Comparison of ENCODE assay signal across 9 cellular contexts in the genomic region with DNA sequence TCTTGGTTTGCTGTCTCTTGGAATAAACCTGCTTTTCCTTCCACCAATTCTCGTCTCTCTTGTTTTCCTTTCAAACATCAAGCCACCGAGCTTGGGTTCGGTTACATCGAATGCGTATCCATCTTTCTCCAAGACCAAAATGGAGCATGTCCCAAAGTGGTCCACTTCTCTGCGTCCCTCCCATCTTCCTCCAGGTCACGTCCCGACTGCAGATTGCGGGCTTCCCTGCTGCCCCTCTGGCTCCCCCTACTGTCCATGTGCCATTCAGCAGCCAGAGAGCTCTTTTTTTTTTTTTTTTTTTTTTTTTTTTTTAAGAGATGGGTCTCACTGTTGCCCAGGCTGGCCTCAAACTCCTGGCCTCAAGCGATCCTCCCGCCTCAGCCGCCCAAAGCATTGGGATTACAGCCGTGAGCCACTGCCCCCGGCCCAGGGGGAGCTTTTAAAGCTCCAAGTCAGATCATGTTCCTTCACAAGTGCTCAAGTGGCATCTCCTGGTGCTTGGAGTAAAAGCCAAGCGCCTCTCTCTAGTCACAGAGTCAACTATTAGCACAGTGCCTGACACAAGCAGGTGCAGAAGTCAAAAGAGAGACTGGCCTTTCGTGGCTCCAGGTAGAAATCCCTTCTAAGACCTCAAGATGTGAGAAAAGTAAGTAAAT. TPM values are rescaled to one million over a fixed set of nuclear protein-coding genes. Genes with fewer than 3 reads are reported as not detected.
DNase-seq lines count a peak whose midpoint lies in the region; ATAC-seq and TF ChIP-seq lines count a peak whose summit lies in the region.
"Had no signal": no experiment of that assay in that cellular context is flagged by ENCODE, and none has a peak within 500 bp of the region (broad histone marks: within the 10 kb centered on the region; RNA-seq: fewer than 3 reads in every experiment).

No MANE protein-coding gene starts in this region.

- H3K9me3 Mint-ChIP-seq in activated B cell treated with CpG ODN at 0.5 μM for 24 hours, result peaks cover 2% of the 10 kb centered on the region

- H3K27me3 ChIP-seq in left lung, result peaks cover 0 to 57% of the 10 kb centered on the region in 2 donors

- no peaks in the 10 kb centered on the region for H3K36me3 Mint-ChIP-seq in activated B cell treated with CpG ODN at 0.5 μM for 24 hours (ENCODE audit: low read depth)

- no peak overlapping the region for H3K27ac ChIP-seq in left lung

- no peaks in the 10 kb centered on the region for H3K4me1 Mint-ChIP-seq in activated B cell treated with CpG ODN at 0.5 μM for 24 hours

- CTCF ChIA-PET in activated B cell treated with CpG ODN at 0.5 μM for 24 hours (lab: Charles Lee), result interaction anchor here (0.6 to 1.8 kb wide), 3 partner anchors 10 to 69 kb away, joined by 3 to 5 read pairs (median 3); no protein-coding TSS in a partner anchor

- DNase-seq in NCI-H524 (lab: John Stamatoyannopoulos, UW) (peak; percentile 38 to 53), NCI-H524 treated with DMSO at 0.1 percent for 48 hours (lab: John Stamatoyannopoulos, UW) (no peak), NCI-H1417 treated with DMSO at 0.1 percent for 48 hours (lab: John Stamatoyannopoulos, UW) (peak; percentile 0), activated B cell treated with CpG ODN at 0.5 μM for 24 hours (peak; percentile 24), cardiac fibroblast (ENCODE audit: low read depth in 2 of 2) (peak; percentile 77 to 80), left lung (peak in 1 of 2 donors; percentile 59), GF-D8 (lab: John Stamatoyannopoulos, UW) (no peak)
- DNase-seq in stimulated activated CD8-positive, alpha-beta memory T cell treated with anti-CD3 and anti-CD28 coated beads, Interleukin-12 subunit alpha, Interleukin-12 subunit beta, amount 100 ng/mL, for 24 hours (ENCODE audit: extremely low read depth), result peak; percentile 32

- H3K4me3 ChIP-seq in cardiac fibroblast (replicated peaks in 1 of 2; ENCODE audit: low read depth in 2 of 2, low read length in 2 of 2) (no peak overlapping the region), left lung (no peak overlapping the region)

- H3K27me3 Mint-ChIP-seq in activated B cell treated with CpG ODN at 0.5 μM for 24 hours, result peaks cover 35% of the 10 kb centered on the region

- POLR2A ChIA-PET in activated B cell treated with CpG ODN at 0.5 μM for 24 hours (lab: Charles Lee), result interaction anchor here (0.6 to 0.7 kb wide), 2 partner anchors 13 to 250 kb away, joined by 8 to 12 read pairs; no protein-coding TSS in a partner anchor

- TF ChIP-seq CTCF in activated B cell treated with CpG ODN at 0.5 μM for 24 hours (IDR thresholded peaks at IDR 0.05) (no peak), cardiac fibroblast (IDR thresholded peaks at IDR 0.05; ENCODE audit: low read depth, low read length) (peak; percentile 91), left lung (IDR thresholded peaks at IDR 0.05) (peak; percentile 52 to 63)

- H3K9me3 ChIP-seq in left lung, result no peaks in the 10 kb centered on the region

- ATAC-seq in activated B cell treated with CpG ODN at 0.5 μM for 24 hours (ENCODE audit: low read depth) (no peak), left lung (peak; percentile 91)

- no peak overlapping the region for H3K4me3 Mint-ChIP-seq in activated B cell treated with CpG ODN at 0.5 μM for 24 hours

- no peak overlapping the region for H3K27ac Mint-ChIP-seq in activated B cell treated with CpG ODN at 0.5 μM for 24 hours

- H3K4me1 ChIP-seq in left lung, result no peaks in the 10 kb centered on the region

- intact Hi-C loops in activated B cell treated with CpG ODN at 0.5 μM for 24 hours (cut with micrococcal nuclease), result no loop called here
- intact Hi-C loops in left lung (cut with DNase I), result no loop called here

- no peaks in the 10 kb centered on the region for H3K36me3 ChIP-seq in left lung

RNA-seq across cellular contexts. Expression of gene COL5A3, which starts 10.0 kb away (rescaled TPM):
- total RNA-seq in activated B cell treated with CpG ODN at 0.5 μM for 24 hours (not detected in 2 replicates), left lung (10 to 100 TPM; 15.9 to 21.9 TPM)
- total RNA-seq: pulmonary artery endothelial cell had no signal

RNA-seq across cellular contexts. Expression of gene RDH8, which starts 13.0 kb away (rescaled TPM):
- not detected in 2 replicates for total RNA-seq in activated B cell treated with CpG ODN at 0.5 μM for 24 hours
- not detected for total RNA-seq in left lung
- total RNA-seq: pulmonary artery endothelial cell had no signal

Comparison
In these comparisons a context has a peak if more than half of its experiments do, and no peak if none do; other contexts are left out.
1. DNase-seq: peak in NCI-H524 (2 of 2), NCI-H1417 treated with DMSO at 0.1 percent for 48 hours (single experiment), activated B cell treated with CpG ODN at 0.5 μM for 24 hours (single experiment), cardiac fibroblast (2 of 2) and stimulated activated CD8-positive, alpha-beta memory T cell treated with anti-CD3 and anti-CD28 coated beads, Interleukin-12 subunit alpha, Interleukin-12 subunit beta, amount 100 ng/mL, for 24 hours (single experiment); none in NCI-H524 treated with DMSO at 0.1 percent for 48 hours (single experiment) and GF-D8 (single experiment).
2. RNA of gene COL5A3, which starts 10.0 kb away (total RNA-seq): 15.9 to 21.9 TPM in left lung; not detected in activated B cell treated with CpG ODN at 0.5 μM for 24 hours; every median in the first group is over 10 times any median in the second.